In the genomic region with DNA sequence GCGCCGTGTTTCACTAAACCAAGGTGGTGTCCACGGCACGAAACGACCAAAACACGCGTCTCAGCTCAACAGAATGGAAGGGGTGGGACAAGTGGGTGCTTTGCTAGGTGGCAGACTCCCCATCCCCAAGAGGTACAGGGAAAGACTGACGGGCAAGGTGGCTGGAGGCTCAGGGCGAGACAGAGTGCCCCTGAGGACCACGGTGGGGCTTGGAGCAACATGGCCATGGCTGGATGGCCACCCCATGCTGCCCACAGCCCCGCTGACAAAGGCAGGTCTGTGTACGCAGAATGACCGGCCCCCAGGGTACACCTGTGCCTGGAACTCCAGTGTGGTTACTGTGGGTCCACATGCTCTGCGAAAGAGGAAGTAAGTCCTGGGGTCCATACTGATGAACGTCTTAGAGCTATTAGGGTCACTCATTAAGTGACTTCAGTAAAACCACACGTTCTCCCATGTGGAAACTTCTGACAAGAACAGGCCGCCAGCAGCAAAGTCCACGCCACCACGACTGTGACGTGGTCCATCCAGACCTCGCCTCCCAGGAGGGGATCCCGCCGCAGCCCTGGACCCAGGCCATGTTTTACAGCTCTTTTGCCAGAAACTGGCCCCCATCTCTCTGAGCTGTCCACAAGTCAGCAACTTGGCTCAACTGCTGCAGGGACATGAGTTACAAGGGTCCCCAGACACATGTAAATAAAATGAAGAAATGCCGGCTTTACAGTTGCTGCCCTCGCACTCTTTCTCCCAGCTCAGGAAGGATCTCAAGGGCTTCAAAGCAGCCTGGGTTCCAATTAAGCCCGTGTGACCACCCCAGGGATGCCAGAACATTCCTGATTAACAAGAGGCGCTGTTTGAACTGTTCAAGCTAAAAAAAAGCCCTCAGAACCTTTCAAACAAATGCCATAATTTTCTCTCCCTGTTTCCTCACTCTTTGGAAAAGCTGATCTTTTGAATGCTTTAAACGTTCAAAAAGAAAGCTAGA, we compare ENCODE assay signal across 10 cellular contexts.
DNase-seq lines count a peak whose midpoint lies in the region; ATAC-seq and TF ChIP-seq lines count a peak whose summit lies in the region.
"Had no signal": no experiment of that assay in that cellular context is flagged by ENCODE, and none has a peak within 500 bp of the region (broad histone marks: within the 10 kb centered on the region; RNA-seq: fewer than 3 reads in every experiment).

No MANE protein-coding gene starts in this region.

- intact Hi-C loops in Right ventricle myocardium inferior (cut with DNase I) (no loop called here), aorta (cut with DNase I) (no loop called here)

- DNase-seq in Right ventricle myocardium inferior (ENCODE audit: missing footprints) (peak; percentile 63), right atrium auricular region (ENCODE audit: low spot score) (no peak), astrocyte of the spinal cord (ENCODE audit: low read depth, low spot score) (peak; percentile 14), aorta (peak in 1 of 2 donors; percentile 75), DMS 273 treated with DMSO at 0.1 percent for 48 hours (lab: John Stamatoyannopoulos, UW) (no peak), nephron progenitor cell (no peak), medulla oblongata (ENCODE audit: extremely low spot score) (no peak)
- DNase-seq: GOT3 had no signal

- peak; percentile 62 for ATAC-seq in Right ventricle myocardium inferior
- peak; percentile 97 for ATAC-seq in HG02885 (IDR thresholded peaks at IDR 0.05; ENCODE audit: poor library complexity, unreplicated experiment)
- ATAC-seq in aorta (ENCODE audit: low FRiP score): peak; percentile 56

- peaks cover 44% of the 10 kb centered on the region for H3K4me1 Mint-ChIP-seq in nephron progenitor cell

- H3K4me1 ChIP-seq in right atrium auricular region (peaks cover 0 to 9% of the 10 kb centered on the region in 2 donors), aorta (ENCODE audit: control insufficient read depth in 1 of 2, insufficient read depth in 2 of 2, low read length in 2 of 2) (no peaks in the 10 kb centered on the region)

- 92 to 93% methylated on average over 28 of the region's 28 CpGs for WGBS in aorta, 2 donors

- H3K4me3 ChIP-seq in right atrium auricular region (no peak overlapping the region), astrocyte of the spinal cord (ENCODE audit: low read depth, low read length) (no peak overlapping the region), aorta (ENCODE audit: low read length in 2 of 2) (no peak overlapping the region)
- H3K4me3 ChIP-seq: skin epidermis had no signal

- H3K36me3 ChIP-seq in right atrium auricular region: no peaks in the 10 kb centered on the region
- H3K36me3 ChIP-seq in aorta (ENCODE audit: control insufficient read depth in 1 of 2, insufficient read depth in 2 of 2, low read length in 1 of 2): no peaks in the 10 kb centered on the region

- TF ChIP-seq CTCF in right atrium auricular region (IDR thresholded peaks at IDR 0.05) (no peak), astrocyte of the spinal cord (IDR thresholded peaks at IDR 0.05; ENCODE audit: low read depth, low read length) (no peak), nephron progenitor cell (IDR thresholded peaks at IDR 0.05) (no peak)

- H3K27me3 ChIP-seq in right atrium auricular region (no peaks in the 10 kb centered on the region), aorta (ENCODE audit: control insufficient read depth in 1 of 2, insufficient read depth in 2 of 2, low read length in 1 of 2) (no peaks in the 10 kb centered on the region)

- H3K4me3 Mint-ChIP-seq in nephron progenitor cell: no peak overlapping the region

- H3K27ac Mint-ChIP-seq in nephron progenitor cell: no peak overlapping the region

- peaks cover 6% of the 10 kb centered on the region for H3K27me3 Mint-ChIP-seq in nephron progenitor cell (ENCODE audit: low read depth, poor library complexity)

- no peaks in the 10 kb centered on the region for H3K9me3 ChIP-seq in right atrium auricular region
- H3K9me3 ChIP-seq in aorta (ENCODE audit: control insufficient read depth, low read length): no peaks in the 10 kb centered on the region

- peaks cover 5% of the 10 kb centered on the region for H3K9me3 Mint-ChIP-seq in nephron progenitor cell

- peaks cover 48% of the 10 kb centered on the region for H3K36me3 Mint-ChIP-seq in nephron progenitor cell (ENCODE audit: low read depth)

- H3K27ac ChIP-seq in right atrium auricular region (no peak overlapping the region), aorta (ENCODE audit: low read depth in 1 of 2, low read length in 2 of 2) (no peak overlapping the region)
- H3K27ac ChIP-seq: skin epidermis had no signal

- in situ Hi-C loops in astrocyte of the spinal cord (cut with HindIII; ENCODE audit: low sequenced_read_pairs): no loop called here

Comparison
In these comparisons a context has a peak if more than half of its experiments do, and no peak if none do; other contexts are left out.
1. DNase-seq: peak in Right ventricle myocardium inferior (single experiment) and astrocyte of the spinal cord (single experiment); none in right atrium auricular region (single experiment), DMS 273 treated with DMSO at 0.1 percent for 48 hours (single experiment), nephron progenitor cell (single experiment) and medulla oblongata (single experiment).
2. Peak in every context shown above with its lines, with median percentiles within 50 percentile points of each other: ATAC-seq.